Comparison of ENCODE assay signal across 16 cellular contexts in the genomic region with DNA sequence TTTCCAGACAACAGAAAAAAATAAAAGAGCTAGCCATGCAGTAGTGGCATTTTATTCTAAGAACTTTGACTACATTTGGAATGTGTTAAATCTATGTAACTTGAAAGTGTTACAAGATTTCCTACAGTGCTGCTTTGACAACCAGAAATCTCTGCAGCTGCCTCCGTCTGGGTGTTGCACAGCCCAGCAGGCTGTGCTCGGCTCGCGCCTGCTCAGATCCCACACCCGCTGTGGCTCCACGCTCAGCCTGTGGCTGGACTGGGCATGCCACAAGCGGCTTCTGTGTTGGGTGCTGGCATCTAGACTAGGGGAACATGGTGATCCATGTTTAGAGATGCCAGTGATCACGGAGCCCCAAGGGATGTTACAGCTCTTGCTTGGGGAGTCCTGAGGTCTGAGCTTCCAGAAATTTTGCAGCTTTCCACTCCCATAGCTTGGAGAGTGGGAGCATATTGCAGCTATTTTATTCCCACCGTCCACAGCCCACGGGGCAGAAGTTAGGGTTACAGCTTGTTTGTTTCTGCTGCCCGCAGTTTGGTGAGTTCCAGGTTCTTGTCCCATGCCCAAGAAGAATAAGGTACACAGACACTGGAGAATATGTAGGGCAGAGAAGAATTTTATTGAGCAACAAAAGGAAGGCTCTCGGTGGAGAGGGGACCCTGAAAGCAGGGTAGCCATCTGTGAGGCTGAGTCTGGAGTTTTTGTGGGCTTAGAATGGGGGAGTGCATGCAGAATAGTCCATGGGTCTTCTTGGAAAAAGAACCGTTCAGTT. TPM values are rescaled to one million over a fixed set of nuclear protein-coding genes. Genes with fewer than 3 reads are reported as not detected.
A peak's percentile ranks its signal among the peaks of the same experiment; 100 is the strongest.
DNase-seq lines count a peak whose midpoint lies in the region; ATAC-seq, FAIRE-seq and TF ChIP-seq lines count a peak whose summit lies in the region.
"Had no signal": no experiment of that assay in that cellular context is flagged by ENCODE, and none has a peak within 500 bp of the region (broad histone marks: within the 10 kb centered on the region; RNA-seq: fewer than 3 reads in every experiment).

No MANE protein-coding gene starts in this region.

- H3K4me2 ChIP-seq in HepG2 (ENCODE audit: low read depth, low read length) (no peak overlapping the region), mesendoderm (ENCODE audit: low read length) (no peak overlapping the region)

- intact Hi-C loops in HepG2 (cut with micrococcal nuclease; ENCODE audit: unreplicated experiment) (no loop called here), right lobe of liver (cut with DNase I) (no loop called here)

- H3K4ac ChIP-seq in mesendoderm (ENCODE audit: low read depth, low read length), result no peak overlapping the region

- H3K18ac ChIP-seq in mesendoderm (ENCODE audit: low read length), result no peak overlapping the region

- H2AFZ ChIP-seq in HepG2 (ENCODE audit: low read length), result no peak overlapping the region

- H3K23ac ChIP-seq in mesendoderm (ENCODE audit: low read length), result no peak overlapping the region

- ATAC-seq in HepG2 (no peak), right lobe of liver (no peak)
- ATAC-seq in stimulated activated memory B cell treated with anti-CD40 and anti-IgM and Interleukin-4, amounts not matched to agents 10 μg/mL and 1 μg/mL and 100 μg/mL, for 72 hours, result peak; percentile 22
- ATAC-seq: CD8-positive, alpha-beta T cell had no signal

- no peaks in the 10 kb centered on the region for H3K79me1 ChIP-seq in mesendoderm (ENCODE audit: low read length)

- TF ChIP-seq EP300 in HepG2 (IDR thresholded peaks at IDR 0.05; ENCODE audit: low read depth in 2 of 2, low read length in 2 of 2) (no peak), HepG2 (CRISPR knock-in tag; IDR thresholded peaks at IDR 0.05; ENCODE audit: borderline replicate concordance) (no peak)

- no peak overlapping the region for H2AK5ac ChIP-seq in mesendoderm (ENCODE audit: low read length)

- H2BK15ac ChIP-seq in mesendoderm (replicated peaks; ENCODE audit: low read depth), result no peak overlapping the region

- TF ChIP-seq RAD21 in HepG2 (CRISPR knock-in tag; IDR thresholded peaks at IDR 0.05), result no peak

- peaks cover 4% of the 10 kb centered on the region for H3K9me3 Mint-ChIP-seq in stimulated activated memory B cell treated with anti-CD40 and anti-IgM and Interleukin-4, amounts not matched to agents 10 μg/mL and 1 μg/mL and 100 μg/mL, for 72 hours
- H3K9me3 Mint-ChIP-seq: CD8-positive, alpha-beta T cell had no signal

- in situ Hi-C loops in HepG2 (cut with HindIII; ENCODE audit: extremely low pct_ligation_motif_present, low pct_unique_long_range_greater_than_20kb) (no loop called here), KBM-7 (cut with MboI; ENCODE audit: low pct_unique_long_range_greater_than_20kb, low sequenced_read_pairs) (no loop called here)

- no peak for TF ChIP-seq POLR2A in HepG2 (IDR thresholded peaks at IDR 0.05; ENCODE audit: insufficient read depth in 1 of 2, low read depth in 2 of 2, low read length in 2 of 2)
- TF ChIP-seq POLR2A in right lobe of liver (IDR thresholded peaks at IDR 0.05), result no peak

- H3K27ac ChIP-seq in HepG2 (ENCODE audit: extremely low read length, insufficient read depth, low read length), result no peak overlapping the region
- H3K27ac ChIP-seq in right lobe of liver, result no peak overlapping the region
- no peak overlapping the region for H3K27ac ChIP-seq in mesendoderm (ENCODE audit: low read depth, low read length)
- H3K27ac ChIP-seq: 22Rv1 had no signal

- FAIRE-seq in HepG2 (lab: Jason Lieb, UNC), result no peak

- no peak overlapping the region for H3K56ac ChIP-seq in mesendoderm (ENCODE audit: low read length)

- H3K36me3 Mint-ChIP-seq in stimulated activated memory B cell treated with anti-CD40 and anti-IgM and Interleukin-4, amounts not matched to agents 10 μg/mL and 1 μg/mL and 100 μg/mL, for 72 hours, result no peaks in the 10 kb centered on the region
- H3K36me3 Mint-ChIP-seq: CD14-positive monocyte; CD8-positive, alpha-beta T cell had no signal

- no peak overlapping the region for H4K8ac ChIP-seq in mesendoderm (ENCODE audit: low read depth, low read length)

- H3K4me1 Mint-ChIP-seq in stimulated activated memory B cell treated with anti-CD40 and anti-IgM and Interleukin-4, amounts not matched to agents 10 μg/mL and 1 μg/mL and 100 μg/mL, for 72 hours, result no peaks in the 10 kb centered on the region
- H3K4me1 Mint-ChIP-seq: CD14-positive monocyte had no signal

- POLR2A ChIA-PET in HepG2 (lab: Yijun Ruan, JAX), result no interaction called here

- no peaks in the 10 kb centered on the region for H3K36me3 ChIP-seq in HepG2 (replicated peaks in 1 of 2; ENCODE audit: control insufficient read depth in 1 of 2, insufficient read depth in 2 of 2, low read length in 2 of 2)
- H3K36me3 ChIP-seq in right lobe of liver, result no peaks in the 10 kb centered on the region
- no peaks in the 10 kb centered on the region for H3K36me3 ChIP-seq in mesendoderm (ENCODE audit: control insufficient read depth, insufficient read depth, low read length)

- H2BK120ac ChIP-seq in mesendoderm (ENCODE audit: low read depth, low read length), result no peak overlapping the region

- H3K4me3 ChIP-seq in HepG2 (replicated peaks in 1 of 3; ENCODE audit: insufficient read depth in 1 of 3, low read depth in 2 of 3, low read length in 3 of 3) (no peak overlapping the region), right lobe of liver (no peak overlapping the region), mesendoderm (ENCODE audit: low read length) (no peak overlapping the region)

- H3K79me2 ChIP-seq in HepG2 (ENCODE audit: insufficient read depth, low read length), result no peaks in the 10 kb centered on the region
- no peaks in the 10 kb centered on the region for H3K79me2 ChIP-seq in mesendoderm (ENCODE audit: control insufficient read depth, insufficient read depth, low read length)

- no peak overlapping the region for H3K27ac Mint-ChIP-seq in stimulated activated memory B cell treated with anti-CD40 and anti-IgM and Interleukin-4, amounts not matched to agents 10 μg/mL and 1 μg/mL and 100 μg/mL, for 72 hours
- H3K27ac Mint-ChIP-seq: CD14-positive monocyte; CD8-positive, alpha-beta T cell; H9 had no signal

- H3K9me3 ChIP-seq in HepG2 (ENCODE audit: low read length) (peaks cover 7% of the 10 kb centered on the region; the same call in 1 of the 2 replicates), right lobe of liver (peaks cover 0 to 6% (median 0%) of the 10 kb centered on the region in 4 donors)

- H3K9ac ChIP-seq in HepG2 (ENCODE audit: insufficient read depth, low read depth, low read length) (no peak overlapping the region), mesendoderm (ENCODE audit: low read length) (no peak overlapping the region)

- H4K20me1 ChIP-seq in HepG2 (ENCODE audit: insufficient read depth, low read length), result no peaks in the 10 kb centered on the region

- H4K5ac ChIP-seq in mesendoderm (ENCODE audit: low read length), result no peak overlapping the region

- DNase-seq in DMS 273 (lab: John Stamatoyannopoulos, UW; ENCODE audit: unreplicated experiment) (peak; percentile 6), DMS 273 treated with DMSO at 0.1 percent for 48 hours (lab: John Stamatoyannopoulos, UW) (no peak), HepG2 (ENCODE audit: low spot score) (no peak), right lobe of liver (no peak), mesendoderm (peak; percentile 35), KBM-7 (no peak), COLO668 (lab: John Stamatoyannopoulos, UW; ENCODE audit: unreplicated experiment) (no peak)
- DNase-seq: Caco-2; CD8-positive, alpha-beta T cell; DND-41; GDM1; GOT3; H9 had no signal

- no peaks in the 10 kb centered on the region for H3K4me1 ChIP-seq in HepG2 (ENCODE audit: insufficient read depth, low read length)
- H3K4me1 ChIP-seq in right lobe of liver, result no peaks in the 10 kb centered on the region
- H3K4me1 ChIP-seq in mesendoderm (ENCODE audit: control insufficient read depth, low read depth, low read length), result no peaks in the 10 kb centered on the region
- H3K4me1 ChIP-seq: Caco-2 had no signal

- H3K4me3 Mint-ChIP-seq in stimulated activated memory B cell treated with anti-CD40 and anti-IgM and Interleukin-4, amounts not matched to agents 10 μg/mL and 1 μg/mL and 100 μg/mL, for 72 hours, result no peak overlapping the region
- H3K4me3 Mint-ChIP-seq: CD14-positive monocyte; CD8-positive, alpha-beta T cell; H9 had no signal

- BruUV-seq in HepG2 (replicated peaks; lab: Mats Ljungman, UMichigan), result no TSS peak

- no peak overlapping the region for H2BK5ac ChIP-seq in mesendoderm (ENCODE audit: low read length)

- no peaks in the 10 kb centered on the region for H3K27me3 Mint-ChIP-seq in stimulated activated memory B cell treated with anti-CD40 and anti-IgM and Interleukin-4, amounts not matched to agents 10 μg/mL and 1 μg/mL and 100 μg/mL, for 72 hours

- 39% methylated on average over 13 of the region's 13 CpGs for WGBS in HepG2 (ENCODE audit: low lambda C conversion rate)
- WGBS in right lobe of liver (ENCODE audit: insufficient coverage, low coverage, low lambda C conversion rate, missing lambda C conversion rate), result 81% methylated on average over 10 of the region's 13 CpGs
- WGBS in mesendoderm (ENCODE audit: extremely low coverage, insufficient coverage, low lambda C conversion rate), result no CpG with 5 or more reads among the region's 13 CpGs

- 0 out of 5 replicates have a peak, but pooled peaks cover 0 to under 1% of the 10 kb centered on the region in 2 experiments for H3K27me3 ChIP-seq in HepG2 (ENCODE audit: control insufficient read depth in 1 of 2, insufficient read depth in 2 of 2, low read length in 2 of 2)
- no peaks in the 10 kb centered on the region for H3K27me3 ChIP-seq in right lobe of liver
- H3K27me3 ChIP-seq in mesendoderm (ENCODE audit: insufficient read depth, low read length, poor library complexity), result no peaks in the 10 kb centered on the region

- no peak for TF ChIP-seq CTCF in HepG2 (CRISPR knock-in tag; IDR thresholded peaks at IDR 0.05)
- no peak for TF ChIP-seq CTCF in right lobe of liver (IDR thresholded peaks at IDR 0.05)

- CTCF ChIA-PET in HepG2 (lab: Yijun Ruan, JAX; ENCODE audit: low intra/inter-chr PET ratio, low total read pairs), result no interaction called here

RNA-seq across cellular contexts. Expression of a gene that starts 44.1 kb away (rescaled TPM):
- total RNA-seq in HepG2 (2016; rRNA removed; fragmentation: Illumina TruSeq; extraction: Trizol) (0.11 and 0.13 TPM in 2 replicates), right lobe of liver (under 1 TPM; 0.13 to 0.72 (median 0.46) TPM)
- total RNA-seq in HepG2 (2016; cell fraction: cytosol; rRNA removed; fragmentation: Illumina TruSeq; extraction: Trizol; ENCODE audit: low read depth), result not detected in 2 replicates
- 0.09 TPM in 2 replicates for total RNA-seq in HepG2 (2016; cell fraction: insoluble cytoplasmic fraction; rRNA removed; fragmentation: Illumina TruSeq; extraction: Trizol)
- total RNA-seq in HepG2 (2016; cell fraction: membrane; rRNA removed; fragmentation: Illumina TruSeq; extraction: Trizol), result 0.03 and 0.07 TPM in 2 replicates
- total RNA-seq in HepG2 (2016; cell fraction: nucleus; rRNA removed; fragmentation: Illumina TruSeq; extraction: Trizol), result 0.09 TPM in 1 of 2 replicates, not detected in the other
- polyA plus RNA-seq in HepG2 (2011; rRNA removed), result 0.01 TPM in 1 of 2 replicates, not detected in the other
- polyA plus RNA-seq in HepG2 (2011; cell fraction: cytosol; rRNA removed), result 0.01 and 0.03 TPM in 2 replicates
- polyA plus RNA-seq in HepG2 (2011; cell fraction: nucleus; rRNA removed), result not detected in 2 replicates
- polyA plus RNA-seq in HepG2 (2012), result 0.03 TPM in 1 of 2 replicates, not detected in the other
- not detected in 2 replicates for polyA plus RNA-seq in HepG2 (2016; cell fraction: cytosol; fragmentation: Illumina TruSeq; extraction: Trizol; ENCODE audit: low read depth)
- 0.03 TPM in 1 of 2 replicates, not detected in the other for polyA plus RNA-seq in HepG2 (2016; cell fraction: insoluble cytoplasmic fraction; fragmentation: Illumina TruSeq; extraction: Trizol; ENCODE audit: low read depth)
- polyA plus RNA-seq in HepG2 (2016; cell fraction: membrane; fragmentation: Illumina TruSeq; extraction: Trizol; ENCODE audit: low read depth), result not detected in 2 replicates
- polyA plus RNA-seq in HepG2 (2016; cell fraction: nucleus; fragmentation: Illumina TruSeq; extraction: Trizol; ENCODE audit: insufficient read depth, low read depth), result not detected in 2 replicates
- polyA minus RNA-seq in HepG2 (2011; rRNA and poly(A)+ RNA removed; ENCODE audit: low replicate concordance), result 0.02 TPM in 1 of 2 replicates, not detected in the other
- polyA minus RNA-seq in HepG2 (2011; cell fraction: cytosol; rRNA and poly(A)+ RNA removed), result not detected in 2 replicates
- 0.13 TPM in 1 of 2 replicates, not detected in the other for polyA minus RNA-seq in HepG2 (2011; cell fraction: nucleus; rRNA and poly(A)+ RNA removed)
- polyA plus RNA-seq in mesendoderm (2013, experiment 1 of 2), result 4.7 TPM
- 4.9 TPM for polyA plus RNA-seq in mesendoderm (2013, experiment 2 of 2)

Comparison
In these comparisons a context has a peak if more than half of its experiments do, and no peak if none do; other contexts are left out.
1. DNase-seq: peak in DMS 273 (single experiment) and mesendoderm (single experiment); none in DMS 273 treated with DMSO at 0.1 percent for 48 hours (single experiment), HepG2 (single experiment), right lobe of liver (0 of 3), KBM-7 (single experiment) and COLO668 (single experiment).